ENCODE assay signal across 1 cellular context in genomic region chr1:201712387-201713092, GRCh38.
TF ChIP-seq lines count a peak whose summit lies in the region.

No MANE protein-coding gene starts in this region.

TF ChIP-seq in K562, 482 proteins besides CTCF, POLR2A, EP300 and RAD21 (continued from another document):
- TF ChIP-seq, protein P1, sequence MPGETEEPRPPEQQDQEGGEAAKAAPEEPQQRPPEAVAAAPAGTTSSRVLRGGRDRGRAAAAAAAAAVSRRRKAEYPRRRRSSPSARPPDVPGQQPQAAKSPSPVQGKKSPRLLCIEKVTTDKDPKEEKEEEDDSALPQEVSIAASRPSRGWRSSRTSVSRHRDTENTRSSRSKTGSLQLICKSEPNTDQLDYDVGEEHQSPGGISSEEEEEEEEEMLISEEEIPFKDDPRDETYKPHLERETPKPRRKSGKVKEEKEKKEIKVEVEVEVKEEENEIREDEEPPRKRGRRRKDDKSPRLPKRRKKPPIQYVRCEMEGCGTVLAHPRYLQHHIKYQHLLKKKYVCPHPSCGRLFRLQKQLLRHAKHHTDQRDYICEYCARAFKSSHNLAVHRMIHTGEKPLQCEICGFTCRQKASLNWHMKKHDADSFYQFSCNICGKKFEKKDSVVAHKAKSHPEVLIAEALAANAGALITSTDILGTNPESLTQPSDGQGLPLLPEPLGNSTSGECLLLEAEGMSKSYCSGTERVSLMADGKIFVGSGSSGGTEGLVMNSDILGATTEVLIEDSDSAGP (CRISPR knock-in tag; IDR thresholded peaks at IDR 0.05), result no peak
- TF ChIP-seq, protein P2, sequence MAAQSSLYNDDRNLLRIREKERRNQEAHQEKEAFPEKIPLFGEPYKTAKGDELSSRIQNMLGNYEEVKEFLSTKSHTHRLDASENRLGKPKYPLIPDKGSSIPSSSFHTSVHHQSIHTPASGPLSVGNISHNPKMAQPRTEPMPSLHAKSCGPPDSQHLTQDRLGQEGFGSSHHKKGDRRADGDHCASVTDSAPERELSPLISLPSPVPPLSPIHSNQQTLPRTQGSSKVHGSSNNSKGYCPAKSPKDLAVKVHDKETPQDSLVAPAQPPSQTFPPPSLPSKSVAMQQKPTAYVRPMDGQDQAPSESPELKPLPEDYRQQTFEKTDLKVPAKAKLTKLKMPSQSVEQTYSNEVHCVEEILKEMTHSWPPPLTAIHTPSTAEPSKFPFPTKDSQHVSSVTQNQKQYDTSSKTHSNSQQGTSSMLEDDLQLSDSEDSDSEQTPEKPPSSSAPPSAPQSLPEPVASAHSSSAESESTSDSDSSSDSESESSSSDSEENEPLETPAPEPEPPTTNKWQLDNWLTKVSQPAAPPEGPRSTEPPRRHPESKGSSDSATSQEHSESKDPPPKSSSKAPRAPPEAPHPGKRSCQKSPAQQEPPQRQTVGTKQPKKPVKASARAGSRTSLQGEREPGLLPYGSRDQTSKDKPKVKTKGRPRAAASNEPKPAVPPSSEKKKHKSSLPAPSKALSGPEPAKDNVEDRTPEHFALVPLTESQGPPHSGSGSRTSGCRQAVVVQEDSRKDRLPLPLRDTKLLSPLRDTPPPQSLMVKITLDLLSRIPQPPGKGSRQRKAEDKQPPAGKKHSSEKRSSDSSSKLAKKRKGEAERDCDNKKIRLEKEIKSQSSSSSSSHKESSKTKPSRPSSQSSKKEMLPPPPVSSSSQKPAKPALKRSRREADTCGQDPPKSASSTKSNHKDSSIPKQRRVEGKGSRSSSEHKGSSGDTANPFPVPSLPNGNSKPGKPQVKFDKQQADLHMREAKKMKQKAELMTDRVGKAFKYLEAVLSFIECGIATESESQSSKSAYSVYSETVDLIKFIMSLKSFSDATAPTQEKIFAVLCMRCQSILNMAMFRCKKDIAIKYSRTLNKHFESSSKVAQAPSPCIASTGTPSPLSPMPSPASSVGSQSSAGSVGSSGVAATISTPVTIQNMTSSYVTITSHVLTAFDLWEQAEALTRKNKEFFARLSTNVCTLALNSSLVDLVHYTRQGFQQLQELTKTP (IDR thresholded peaks at IDR 0.05; ENCODE audit: low read depth in 1 of 2, partially characterized antibody in 2 of 2), result no peak
- TF ChIP-seq BRF2 (IDR thresholded peaks at IDR 0.05; ENCODE audit: borderline replicate concordance, insufficient read depth, insufficient read length) (no peak), CTBP1 (IDR thresholded peaks at IDR 0.05; ENCODE audit: borderline replicate concordance) (no peak), NCOA4 (IDR thresholded peaks at IDR 0.05; ENCODE audit: partially characterized antibody) (no peak), NR3C1 (CRISPR knock-in tag; IDR thresholded peaks at IDR 0.05) (no peak), CREB1 (IDR thresholded peaks at IDR 0.05) (no peak), CREB1 (CRISPR knock-in tag; IDR thresholded peaks at IDR 0.05) (no peak), GATAD2B (IDR thresholded peaks at IDR 0.05; ENCODE audit: borderline replicate concordance) (no peak), CHCHD3 (CRISPR knock-in tag; IDR thresholded peaks at IDR 0.05) (no peak), TCF3 (CRISPR knock-in tag; IDR thresholded peaks at IDR 0.05) (no peak), GABPB1 (CRISPR knock-in tag; IDR thresholded peaks at IDR 0.05) (0 out of 2 replicates have a peak, but pooled peaks have one; percentile 8)
